In genomic region chr11:75454987-75455386, GRCh38 we compare ENCODE assay signal across 15 cellular contexts.
"Had no signal": no experiment of that assay in that cellular context is flagged by ENCODE, and none has a peak within 500 bp of the region (broad histone marks: within the 10 kb centered on the region; RNA-seq: fewer than 3 reads in every experiment).

No MANE protein-coding gene starts in this region.

- H3K4me1 ChIP-seq: right lobe of liver, upper lobe of right lung had no signal

- H3K9me3 ChIP-seq: esophagus muscularis mucosa, neutrophil, right lobe of liver, upper lobe of right lung had no signal

- H3K36me3 ChIP-seq: esophagus muscularis mucosa, neutrophil, right lobe of liver, upper lobe of right lung had no signal

- H3K27me3 ChIP-seq: neutrophil, right lobe of liver, spleen, upper lobe of right lung had no signal

- H3K4me3 ChIP-seq: esophagus muscularis mucosa, lung, right lobe of liver, spleen, upper lobe of right lung had no signal

- H3K27ac ChIP-seq: esophagus muscularis mucosa, neutrophil, right lobe of liver, spleen, upper lobe of right lung had no signal

- DNase-seq: activated CD4-positive, alpha-beta memory T cell treated with anti-CD3 and anti-CD28 coated beads, Interleukin-2, amount 10 ng/mL, durations not matched to agents 7 days and 5 days; activated CD4-positive, alpha-beta T cell treated with anti-CD3 and anti-CD28 coated beads for 36 hours; activated T-cell treated with anti-CD3 and anti-CD28 coated beads, Interleukin-2, amount 50 U/mL, for 72 hours; aorta; immature natural killer cell; left cardiac atrium; naive thymus-derived CD4-positive, alpha-beta T cell; spleen; stimulated activated CD4-positive, alpha-beta T cell treated with anti-CD3 and anti-CD28 coated beads, Interleukin-1b, Interleukin-23, amount 100 ng/mL, for 48 hours; stimulated activated naive B cell treated with anti-CD40 and anti-IgM and Interleukin-4, amounts not matched to agents 10 μg/mL and 1 μg/mL and 100 μg/mL, for 72 hours; upper lobe of right lung had no signal

- ATAC-seq: activated CD4-positive, alpha-beta T cell treated with anti-CD3 and anti-CD28 coated beads for 36 hours; activated T-cell treated with anti-CD3 and anti-CD28 coated beads, Interleukin-2, amount 50 U/mL, for 72 hours; naive thymus-derived CD4-positive, alpha-beta T cell; stimulated activated naive B cell treated with anti-CD40 and anti-IgM and Interleukin-4, amounts not matched to agents 10 μg/mL and 1 μg/mL and 100 μg/mL, for 72 hours; upper lobe of right lung had no signal
